Comparison of ENCODE assay signal across 28 cellular contexts in the genomic region with DNA sequence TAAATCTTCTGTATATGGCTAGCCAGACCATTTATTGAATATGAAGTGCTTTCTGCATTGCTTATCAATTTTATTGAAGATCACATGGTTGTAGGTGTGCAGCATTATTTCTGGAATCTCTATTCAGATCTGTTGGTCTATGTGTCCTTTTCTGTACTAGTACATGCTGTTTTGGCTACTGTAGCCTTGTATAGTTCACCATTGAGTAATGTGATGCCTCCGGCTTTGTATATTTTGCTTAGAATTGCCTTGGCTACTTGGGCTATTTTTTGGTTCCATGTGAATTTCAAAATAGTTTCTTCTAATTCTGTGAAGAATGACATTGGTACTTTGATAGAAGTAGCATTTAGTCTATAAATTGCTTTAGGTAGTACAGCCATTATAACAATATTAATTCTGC.
"Had no signal": no experiment of that assay in that cellular context is flagged by ENCODE, and none has a peak within 500 bp of the region (broad histone marks: within the 10 kb centered on the region; RNA-seq: fewer than 3 reads in every experiment).

No MANE protein-coding gene starts in this region.

- H3K9me3 ChIP-seq: MG63 had no signal

- ATAC-seq: activated naive CD4-positive, alpha-beta T cell treated with anti-CD3 and anti-CD28 coated beads, Interleukin-2, amount 50 U/mL, for 72 hours; activated naive CD8-positive, alpha-beta T cell treated with anti-CD3 and anti-CD28 coated beads, Interleukin-2, amount 50 U/mL, for 24 hours; activated T-cell treated with anti-CD3 and anti-CD28 coated beads, Interleukin-2, amount 50 U/mL, for 4 hours; T-cell had no signal

- H3K36me3 Mint-ChIP-seq: activated naive CD4-positive, alpha-beta T cell treated with anti-CD3 and anti-CD28 coated beads, Interleukin-2, amount 50 U/mL, for 72 hours; IgD-negative memory B cell; T-cell had no signal

- H3K9me3 Mint-ChIP-seq: activated CD4-positive, alpha-beta T cell treated with anti-CD3 and anti-CD28 coated beads, Interleukin-2, amount 10 ng/mL, durations not matched to agents 24 days and 14 days had no signal

- H3K4me3 Mint-ChIP-seq: activated B cell treated with CpG ODN at 0.5 μM for 24 hours; activated CD4-positive, alpha-beta T cell treated with anti-CD3 and anti-CD28 coated beads, Interleukin-2, amount 10 ng/mL, durations not matched to agents 24 days and 14 days; activated naive CD8-positive, alpha-beta T cell treated with anti-CD3 and anti-CD28 coated beads, Interleukin-2, amount 50 U/mL, for 24 hours; activated T-cell treated with anti-CD3 and anti-CD28 coated beads, Interleukin-2, amount 50 U/mL, for 4 hours; IgD-negative memory B cell; T-cell had no signal

- H3K4me3 ChIP-seq: MG63 had no signal

- H3K27me3 Mint-ChIP-seq: activated B cell treated with CpG ODN at 0.5 μM for 24 hours; activated CD4-positive, alpha-beta T cell treated with anti-CD3 and anti-CD28 coated beads, Interleukin-2, amount 10 ng/mL, durations not matched to agents 24 days and 14 days; activated naive CD8-positive, alpha-beta T cell treated with anti-CD3 and anti-CD28 coated beads, Interleukin-2, amount 50 U/mL, for 24 hours; IgD-negative memory B cell; T-cell had no signal

- H3K27ac ChIP-seq: brain microvascular endothelial cell had no signal

- H3K27me3 ChIP-seq: brain microvascular endothelial cell, MG63 had no signal

- DNase-seq: activated B cell treated with CpG ODN at 0.5 μM for 24 hours; activated CD4-positive, alpha-beta T cell treated with anti-CD3 and anti-CD28 coated beads for 1 hour; activated CD4-positive, alpha-beta T cell treated with anti-CD3 and anti-CD28 coated beads, Interleukin-2, amount 10 ng/mL, durations not matched to agents 24 days and 14 days; activated CD4-positive, alpha-beta T cell treated with anti-CD3 and anti-CD28 coated beads, Interleukin-2, amount 50 U/mL, for 48 hours; activated CD8-positive, alpha-beta memory T cell treated with anti-CD3 and anti-CD28 coated beads for 24 hours; activated effector memory CD4-positive, alpha-beta T cell treated with anti-CD3 and anti-CD28 coated beads, Interleukin-2, amount 50 U/mL, for 16 hours; activated naive CD4-positive, alpha-beta T cell treated with Interleukin-2 at 50 U/mL for 16 hours; activated naive CD8-positive, alpha-beta T cell treated with anti-CD3 and anti-CD28 coated beads, Interleukin-2, amount 50 U/mL, for 24 hours; activated T-cell treated with anti-CD3 and anti-CD28 coated beads, Interleukin-2, amount 50 U/mL, for 4 hours; anterior cingulate cortex; brain microvascular endothelial cell; cerebellar nuclear complex; KG1; MG63; MV-4-11; NCI-H1092 treated with DMSO at 0.1 percent for 48 hours; NCI-H1417 treated with DMSO at 0.1 percent for 48 hours; NCI-H1694; NCI-H2029; NCI-H2107; NCI-H510A treated with DMSO at 0.1 percent for 48 hours; NCI-H69; SHP77 treated with DMSO at 0.1 percent for 48 hours; T-cell; T-helper 2 cell; T1000 had no signal

- H3K36me3 ChIP-seq: brain microvascular endothelial cell, MG63 had no signal

- H3K27ac Mint-ChIP-seq: activated B cell treated with CpG ODN at 0.5 μM for 24 hours; activated CD4-positive, alpha-beta T cell treated with anti-CD3 and anti-CD28 coated beads, Interleukin-2, amount 10 ng/mL, durations not matched to agents 24 days and 14 days; activated naive CD4-positive, alpha-beta T cell treated with anti-CD3 and anti-CD28 coated beads, Interleukin-2, amount 50 U/mL, for 72 hours; activated naive CD8-positive, alpha-beta T cell treated with anti-CD3 and anti-CD28 coated beads, Interleukin-2, amount 50 U/mL, for 24 hours; IgD-negative memory B cell; T-cell had no signal

- H3K4me1 Mint-ChIP-seq: activated CD4-positive, alpha-beta T cell treated with anti-CD3 and anti-CD28 coated beads, Interleukin-2, amount 10 ng/mL, durations not matched to agents 24 days and 14 days; activated naive CD8-positive, alpha-beta T cell treated with anti-CD3 and anti-CD28 coated beads, Interleukin-2, amount 50 U/mL, for 24 hours; T-cell had no signal
